Comparison of ENCODE assay signal across 25 cellular contexts in the genomic region with DNA sequence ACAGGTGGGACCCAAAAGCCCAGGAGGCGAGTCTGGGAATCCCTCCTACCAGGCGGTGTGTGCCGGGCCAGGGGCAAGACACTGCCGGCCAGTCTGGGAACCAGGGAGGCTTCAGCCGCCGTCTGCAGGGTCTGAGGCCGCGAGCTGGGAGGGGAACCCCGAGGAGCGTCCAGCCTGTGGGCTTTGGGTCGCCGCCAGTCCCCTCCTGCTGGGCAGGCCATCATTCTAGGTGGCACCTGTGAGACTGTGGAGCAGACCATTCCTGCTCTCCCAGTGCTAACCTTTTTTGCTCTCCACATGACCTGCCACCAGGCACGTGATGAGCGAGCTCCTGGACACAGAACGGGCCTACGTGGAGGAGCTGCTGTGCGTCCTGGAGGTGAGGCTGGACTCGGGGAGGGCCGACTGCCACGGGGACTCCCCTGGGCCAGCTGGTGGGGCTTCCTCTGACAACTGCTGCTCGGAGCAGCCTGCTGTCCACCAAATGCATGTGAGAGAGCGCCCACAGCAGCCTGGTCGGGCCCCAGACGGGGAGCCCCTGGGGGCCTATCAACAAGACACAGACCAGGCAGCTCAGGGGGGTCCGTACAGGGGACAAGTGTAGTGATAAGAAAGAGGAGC. TPM values are rescaled to one million over a fixed set of nuclear protein-coding genes. Genes with fewer than 3 reads are reported as not detected.
"Had no signal": no experiment of that assay in that cellular context is flagged by ENCODE, and none has a peak within 500 bp of the region (broad histone marks: within the 10 kb centered on the region; RNA-seq: fewer than 3 reads in every experiment).

No MANE protein-coding gene starts in this region.

- H3K36me3 Mint-ChIP-seq: activated CD8-positive, alpha-beta memory T cell treated with anti-CD3 and anti-CD28 coated beads, Interleukin-2, amount 10 ng/mL, durations not matched to agents 7 days and 5 days; activated naive CD4-positive, alpha-beta T cell treated with anti-CD3 and anti-CD28 coated beads, Interleukin-2, amount 50 U/mL, for 72 hours had no signal

- H3K27ac ChIP-seq: adrenal gland, brain microvascular endothelial cell, esophagus muscularis mucosa, foreskin keratinocyte, right lobe of liver, uterus had no signal

- H3K9me3 ChIP-seq: adrenal gland, esophagus muscularis mucosa, right lobe of liver, uterus had no signal

- H3K4me3 Mint-ChIP-seq: activated CD4-positive, alpha-beta T cell treated with anti-CD3 and anti-CD28 coated beads for 36 hours; activated CD8-positive, alpha-beta memory T cell treated with anti-CD3 and anti-CD28 coated beads, Interleukin-2, amount 10 ng/mL, durations not matched to agents 7 days and 5 days; activated CD8-positive, alpha-beta T cell treated with anti-CD3 and anti-CD28 coated beads, Interleukin-2, amount 10 ng/mL, durations not matched to agents 7 days and 5 days; dendritic cell treated with granulocyte-macrophage colony-stimulating factor and Interleukin-4, amounts not matched to agents 40 ng/mL and 50 ng/mL, for 4 days; naive thymus-derived CD4-positive, alpha-beta T cell; stimulated activated naive CD8-positive, alpha-beta T cell treated with anti-CD3 and anti-CD28 coated beads, Interleukin-15, Interleukin-2, amounts not matched to agents 100 ng/mL and 50 ng/mL, for 24 hours; type B pancreatic cell had no signal

- H3K27me3 Mint-ChIP-seq: activated CD4-positive, alpha-beta T cell treated with anti-CD3 and anti-CD28 coated beads for 36 hours; activated CD8-positive, alpha-beta memory T cell treated with anti-CD3 and anti-CD28 coated beads, Interleukin-2, amount 10 ng/mL, durations not matched to agents 7 days and 5 days; dendritic cell treated with granulocyte-macrophage colony-stimulating factor and Interleukin-4, amounts not matched to agents 40 ng/mL and 50 ng/mL, for 4 days; naive thymus-derived CD4-positive, alpha-beta T cell; stimulated activated naive CD8-positive, alpha-beta T cell treated with anti-CD3 and anti-CD28 coated beads, Interleukin-15, Interleukin-2, amounts not matched to agents 100 ng/mL and 50 ng/mL, for 24 hours; type B pancreatic cell had no signal

- H3K27me3 ChIP-seq: adrenal gland, brain microvascular endothelial cell, foreskin keratinocyte, right lobe of liver, uterus had no signal

- H3K4me1 Mint-ChIP-seq: activated CD4-positive, alpha-beta T cell treated with anti-CD3 and anti-CD28 coated beads for 36 hours; activated CD8-positive, alpha-beta memory T cell treated with anti-CD3 and anti-CD28 coated beads, Interleukin-2, amount 10 ng/mL, durations not matched to agents 7 days and 5 days; naive thymus-derived CD4-positive, alpha-beta T cell had no signal

- H3K9me3 Mint-ChIP-seq: activated naive CD4-positive, alpha-beta T cell treated with anti-CD3 and anti-CD28 coated beads, Interleukin-2, amount 50 U/mL, for 72 hours; dendritic cell treated with granulocyte-macrophage colony-stimulating factor and Interleukin-4, amounts not matched to agents 40 ng/mL and 50 ng/mL, for 4 days; naive thymus-derived CD4-positive, alpha-beta T cell; stimulated activated naive CD8-positive, alpha-beta T cell treated with anti-CD3 and anti-CD28 coated beads, Interleukin-15, Interleukin-2, amounts not matched to agents 100 ng/mL and 50 ng/mL, for 24 hours; type B pancreatic cell had no signal

- H3K4me1 ChIP-seq: adrenal gland, foreskin keratinocyte, right lobe of liver, uterus had no signal

- DNase-seq: activated CD4-positive, alpha-beta T cell treated with anti-CD3 and anti-CD28 coated beads for 36 hours; activated CD4-positive, CD25-positive, alpha-beta regulatory T cell; activated CD8-positive, alpha-beta memory T cell treated with anti-CD3 and anti-CD28 coated beads, Interleukin-2, amount 10 ng/mL, durations not matched to agents 7 days and 5 days; activated CD8-positive, alpha-beta T cell treated with anti-CD3 and anti-CD28 coated beads, Interleukin-2, amount 10 ng/mL, durations not matched to agents 7 days and 5 days; activated naive CD4-positive, alpha-beta T cell; activated T-cell treated with anti-CD3 and anti-CD28 coated beads, Interleukin-2, amount 50 U/mL, for 48 hours; brain microvascular endothelial cell; effector CD4-positive, alpha-beta T cell; foreskin keratinocyte; midbrain; naive thymus-derived CD4-positive, alpha-beta T cell; nucleus accumbens; stimulated activated CD4-positive, alpha-beta T cell treated with anti-CD3 and anti-CD28 coated beads, Interleukin-12 subunit alpha, Interleukin-12 subunit beta, amount 100 ng/mL, for 4 hours; stimulated activated CD4-positive, alpha-beta T cell treated with anti-CD3 and anti-CD28 coated beads, Interleukin-4, amount 100 ng/mL, for 1 hour; uterus had no signal

- H3K4me3 ChIP-seq: adrenal gland, esophagus muscularis mucosa, right lobe of liver, uterus had no signal

- H3K27ac Mint-ChIP-seq: activated CD4-positive, alpha-beta T cell treated with anti-CD3 and anti-CD28 coated beads for 36 hours; activated CD8-positive, alpha-beta memory T cell treated with anti-CD3 and anti-CD28 coated beads, Interleukin-2, amount 10 ng/mL, durations not matched to agents 7 days and 5 days; activated CD8-positive, alpha-beta T cell treated with anti-CD3 and anti-CD28 coated beads, Interleukin-2, amount 10 ng/mL, durations not matched to agents 7 days and 5 days; activated naive CD4-positive, alpha-beta T cell treated with anti-CD3 and anti-CD28 coated beads, Interleukin-2, amount 50 U/mL, for 72 hours; dendritic cell treated with granulocyte-macrophage colony-stimulating factor and Interleukin-4, amounts not matched to agents 40 ng/mL and 50 ng/mL, for 4 days; naive thymus-derived CD4-positive, alpha-beta T cell; stimulated activated naive CD8-positive, alpha-beta T cell treated with anti-CD3 and anti-CD28 coated beads, Interleukin-15, Interleukin-2, amounts not matched to agents 100 ng/mL and 50 ng/mL, for 24 hours; type B pancreatic cell had no signal

- H3K36me3 ChIP-seq: brain microvascular endothelial cell, uterus had no signal

RNA-seq across cellular contexts. Expression of gene F7, which starts 24.6 kb away (rescaled TPM):
- total RNA-seq: activated CD8-positive, alpha-beta memory T cell treated with anti-CD3 and anti-CD28 coated beads, Interleukin-2, amount 10 ng/mL, durations not matched to agents 7 days and 5 days; activated CD8-positive, alpha-beta T cell treated with anti-CD3 and anti-CD28 coated beads, Interleukin-2, amount 10 ng/mL, durations not matched to agents 7 days and 5 days; activated naive CD4-positive, alpha-beta T cell treated with anti-CD3 and anti-CD28 coated beads, Interleukin-2, amount 50 U/mL, for 72 hours; astrocyte; foreskin keratinocyte; T-helper 1 cell treated with Interleukin-12 subunit alpha and Interleukin-12 subunit beta and Interleukin-4 antibody, amounts not matched to agents 30 ng/mL and 1 ng/mL, for 36 hours had no signal
- polyA plus RNA-seq: foreskin keratinocyte; naive thymus-derived CD4-positive, alpha-beta T cell had no signal

RNA-seq across cellular contexts. Expression of gene F10, which starts 41.6 kb away (rescaled TPM):
- total RNA-seq: activated CD4-positive, alpha-beta T cell treated with anti-CD3 and anti-CD28 coated beads for 36 hours; activated CD8-positive, alpha-beta memory T cell treated with anti-CD3 and anti-CD28 coated beads, Interleukin-2, amount 10 ng/mL, durations not matched to agents 7 days and 5 days; activated CD8-positive, alpha-beta T cell treated with anti-CD3 and anti-CD28 coated beads, Interleukin-2, amount 10 ng/mL, durations not matched to agents 7 days and 5 days; activated naive CD4-positive, alpha-beta T cell treated with anti-CD3 and anti-CD28 coated beads, Interleukin-2, amount 50 U/mL, for 72 hours; foreskin keratinocyte; naive thymus-derived CD4-positive, alpha-beta T cell; T-helper 1 cell treated with Interleukin-12 subunit alpha and Interleukin-12 subunit beta and Interleukin-4 antibody, amounts not matched to agents 30 ng/mL and 1 ng/mL, for 36 hours had no signal
- polyA plus RNA-seq: foreskin keratinocyte; naive thymus-derived CD4-positive, alpha-beta T cell; neural cell had no signal
